15 cellular contexts compared by ENCODE assay signal in the genomic region with DNA sequence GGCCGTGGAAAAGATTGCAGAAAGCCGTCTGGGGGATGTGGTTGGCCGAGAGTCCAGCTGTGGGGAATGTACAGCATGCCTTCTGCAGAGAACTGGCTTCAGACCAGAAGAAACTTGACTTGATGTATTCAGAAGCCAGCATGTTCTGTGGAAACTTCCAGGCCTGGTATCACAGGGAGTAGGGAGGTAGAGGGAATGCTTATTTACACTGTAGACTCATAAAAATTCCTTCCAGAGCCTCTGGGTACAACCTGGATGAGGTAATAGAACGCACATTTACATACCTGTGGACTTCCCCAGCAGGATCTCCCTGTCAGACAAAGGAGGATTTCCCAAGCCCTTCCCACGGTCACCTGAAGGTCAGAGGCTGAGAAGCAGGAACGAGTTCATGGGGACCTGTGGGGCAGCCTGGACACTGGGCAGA. TPM values are rescaled to one million over a fixed set of nuclear protein-coding genes. Genes with fewer than 3 reads are reported as not detected.
A peak's percentile ranks its signal among the peaks of the same experiment; 100 is the strongest.
DNase-seq lines count a peak whose midpoint lies in the region; ATAC-seq and TF ChIP-seq lines count a peak whose summit lies in the region.
"Had no signal": no experiment of that assay in that cellular context is flagged by ENCODE, and none has a peak within 500 bp of the region (broad histone marks: within the 10 kb centered on the region; RNA-seq: fewer than 3 reads in every experiment).

No MANE protein-coding gene starts in this region.

- no peak overlapping the region for H3K27ac ChIP-seq in left ventricle myocardium inferior (replicated peaks)
- H3K27ac ChIP-seq: A549 had no signal

- CTCF ChIA-PET in HEK293T (lab: Yijun Ruan, JAX), result no interaction called here

- H3K36me3 ChIP-seq in left ventricle myocardium inferior (no peaks in the 10 kb centered on the region), mucosa of descending colon (ENCODE audit: low read depth) (no peaks in the 10 kb centered on the region)

- TF ChIP-seq CTCF in left ventricle myocardium inferior (IDR thresholded peaks at IDR 0.05; ENCODE audit: borderline replicate concordance) (no peak), mucosa of descending colon (IDR thresholded peaks at IDR 0.05) (no peak)

- H3K4me3 ChIP-seq in left ventricle myocardium inferior (no peak overlapping the region), mucosa of descending colon (no peak overlapping the region)
- H3K4me3 ChIP-seq: A549 had no signal

- H3K4me1 ChIP-seq in left ventricle myocardium inferior (peaks cover 7% of the 10 kb centered on the region), mucosa of descending colon (ENCODE audit: low read depth) (peaks cover 5% of the 10 kb centered on the region)
- H3K4me1 ChIP-seq: A549 had no signal

- ATAC-seq in left cardiac atrium (peak; percentile 59 to 94), esophagus mucosa (peak; percentile 52), mucosa of descending colon (peak; percentile 96)
- ATAC-seq: activated CD8-positive, alpha-beta T cell treated with anti-CD3 and anti-CD28 coated beads, Interleukin-2, amount 10 ng/mL, durations not matched to agents 7 days and 5 days; natural killer cell; T-cell had no signal

- DNase-seq in left cardiac atrium (no peak), left ventricle myocardium inferior (no peak), mucosa of descending colon (peak in 1 of 3 donors; percentile 41), HEK293T (ENCODE audit: extremely low spot score) (no peak), NCI-H345 treated with DMSO at 0.1 percent for 48 hours (lab: John Stamatoyannopoulos, UW; ENCODE audit: unreplicated experiment) (no peak), NCI-H524 treated with DMSO at 0.1 percent for 48 hours (lab: John Stamatoyannopoulos, UW) (no peak), GDM1 (lab: John Stamatoyannopoulos, UW) (no peak)
- DNase-seq: activated CD8-positive, alpha-beta T cell treated with anti-CD3 and anti-CD28 coated beads, Interleukin-2, amount 10 ng/mL, durations not matched to agents 7 days and 5 days; activated naive CD4-positive, alpha-beta T cell treated with anti-CD3 and anti-CD28 coated beads, Interleukin-2, amount 50 U/mL, for 16 hours; DMS79; natural killer cell; NCI-H1417; T-cell had no signal

- intact Hi-C loops in left cardiac atrium (cut with DNase I), result no loop called here
- intact Hi-C loops in left ventricle myocardium inferior (cut with micrococcal nuclease), result no loop called here
- intact Hi-C loops in mucosa of descending colon (cut with DNase I, micrococcal nuclease), result no loop called here

- H3K9me3 ChIP-seq in left ventricle myocardium inferior (replicated peaks) (peaks cover 16% of the 10 kb centered on the region), mucosa of descending colon (peaks cover 7% of the 10 kb centered on the region)

- no peaks in the 10 kb centered on the region for H3K27me3 ChIP-seq in left ventricle myocardium inferior (ENCODE audit: low read depth)

- POLR2A ChIA-PET in HEK293T (lab: Yijun Ruan, JAX), result no interaction called here

TF ChIP-seq in HEK293T, 16 proteins besides CTCF, POLR2A, EP300 and RAD21:
- TF ChIP-seq, protein P1, sequence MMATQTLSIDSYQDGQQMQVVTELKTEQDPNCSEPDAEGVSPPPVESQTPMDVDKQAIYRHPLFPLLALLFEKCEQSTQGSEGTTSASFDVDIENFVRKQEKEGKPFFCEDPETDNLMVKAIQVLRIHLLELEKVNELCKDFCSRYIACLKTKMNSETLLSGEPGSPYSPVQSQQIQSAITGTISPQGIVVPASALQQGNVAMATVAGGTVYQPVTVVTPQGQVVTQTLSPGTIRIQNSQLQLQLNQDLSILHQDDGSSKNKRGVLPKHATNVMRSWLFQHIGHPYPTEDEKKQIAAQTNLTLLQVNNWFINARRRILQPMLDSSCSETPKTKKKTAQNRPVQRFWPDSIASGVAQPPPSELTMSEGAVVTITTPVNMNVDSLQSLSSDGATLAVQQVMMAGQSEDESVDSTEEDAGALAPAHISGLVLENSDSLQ (IDR thresholded peaks at IDR 0.05), result no peak
- no peak for TF ChIP-seq BHLHE40 (IDR thresholded peaks at IDR 0.05; ENCODE audit: borderline replicate concordance)
- no peak for TF ChIP-seq FOXM1 (IDR thresholded peaks at IDR 0.05; ENCODE audit: borderline replicate concordance)
- TF ChIP-seq FOXA1 (IDR thresholded peaks at IDR 0.05), result no peak
- no peak for TF ChIP-seq LEF1 (IDR thresholded peaks at IDR 0.05; ENCODE audit: borderline replicate concordance)
- no peak for TF ChIP-seq L3MBTL2 (conservative IDR thresholded peaks at IDR 0.05)
- no peak for TF ChIP-seq TARDBP (IDR thresholded peaks at IDR 0.05)
- TF ChIP-seq NFRKB (IDR thresholded peaks at IDR 0.05), result no peak
- no peak for TF ChIP-seq CTBP1 (IDR thresholded peaks at IDR 0.05; ENCODE audit: borderline replicate concordance)
- no peak for TF ChIP-seq SUZ12 (IDR thresholded peaks at IDR 0.05)

RNA-seq across cellular contexts. Expression of a gene that starts 11.8 kb away (rescaled TPM):
- total RNA-seq in left cardiac atrium (100 to 1,000 TPM; 115 to 119 TPM), left ventricle myocardium inferior (87.6 TPM), esophagus mucosa (17.3 TPM), mucosa of descending colon (10 to 100 TPM in 2 of 3 donors, 1 to 10 TPM in 1; 6.4 to 54.4 (median 21.6) TPM)
